21 cellular contexts compared by ENCODE assay signal in the genomic region with DNA sequence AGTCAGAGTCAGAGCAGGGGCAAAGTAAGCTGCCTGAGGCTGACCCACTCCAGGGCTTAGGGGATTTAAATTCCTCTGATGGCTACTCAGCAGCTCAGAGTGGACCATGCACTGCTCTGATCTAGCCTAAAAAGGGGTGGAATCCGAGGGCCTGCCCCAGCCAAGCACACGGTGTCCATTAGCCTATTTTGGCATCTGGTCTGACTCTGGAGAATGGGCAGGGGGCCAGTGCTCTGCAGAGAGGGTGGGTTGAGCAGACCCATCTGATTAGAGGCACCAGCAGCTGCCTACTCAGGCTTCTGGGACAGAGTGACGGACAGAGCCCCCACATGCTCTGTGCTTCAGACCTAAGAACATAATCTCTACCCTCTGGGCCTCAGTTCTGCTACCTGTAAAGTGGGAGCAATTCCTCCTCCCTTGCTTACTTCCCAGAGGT. TPM values are rescaled to one million over a fixed set of nuclear protein-coding genes. Genes with fewer than 3 reads are reported as not detected.
A peak's percentile ranks its signal among the peaks of the same experiment; 100 is the strongest.
DNase-seq lines count a peak whose midpoint lies in the region; ATAC-seq and TF ChIP-seq lines count a peak whose summit lies in the region.
"Had no signal": no experiment of that assay in that cellular context is flagged by ENCODE, and none has a peak within 500 bp of the region (broad histone marks: within the 10 kb centered on the region; RNA-seq: fewer than 3 reads in every experiment).

No MANE protein-coding gene starts in this region.

- no peak for TF ChIP-seq CTCF in natural killer cell (IDR thresholded peaks at IDR 0.05)
- TF ChIP-seq CTCF in neutrophil (IDR thresholded peaks at IDR 0.05) = no peak

- H3K4me3 ChIP-seq in neutrophil (ENCODE audit: low read depth in 1 of 2, low read length in 1 of 2) (no peak overlapping the region), H7 (ENCODE audit: insufficient read depth, low read depth, low read length) (no peak overlapping the region)
- H3K4me3 ChIP-seq: BLaER1 treated with 17β-estradiol and CSF1 and Interleukin-3, amounts not matched to agents 10 nM and 100 nM; colonic mucosa; hepatocyte; uterus had no signal

- CTCF ChIA-PET in activated CD4-positive, alpha-beta memory T cell treated with anti-CD3 and anti-CD28 coated beads for 36 hours (lab: Charles Lee) = interaction anchor here (1.3 kb wide), 1 partner anchor 30 kb away, joined by 4 read pairs; no protein-coding TSS in a partner anchor

- no peaks in the 10 kb centered on the region for H3K36me3 ChIP-seq in neutrophil
- no peaks in the 10 kb centered on the region for H3K36me3 ChIP-seq in H7 (replicated peaks; ENCODE audit: control insufficient read depth, insufficient read depth, low read length)
- H3K36me3 ChIP-seq: BLaER1 treated with 17β-estradiol and CSF1 and Interleukin-3, amounts not matched to agents 10 nM and 100 nM; colonic mucosa; uterus had no signal

- intact Hi-C loops in natural killer cell (cut with micrococcal nuclease) (no loop called here), Right ventricle myocardium superior (cut with DNase I) (no loop called here)
- intact Hi-C loops in activated CD4-positive, alpha-beta memory T cell treated with anti-CD3 and anti-CD28 coated beads for 36 hours (cut with micrococcal nuclease) = no loop called here

- peak; percentile 6 for DNase-seq in natural killer cell treated with Interleukin-12 subunit alpha and Interleukin-12 subunit beta and Interleukin-15 and Interleukin-18, amount 100 ng/mL, for 72 hours (ENCODE audit: low spot score)
- DNase-seq in natural killer cell (no peak), Right ventricle myocardium superior (peak; percentile 68), H7 (no peak), NK-92 (lab: John Stamatoyannopoulos, UW; ENCODE audit: unreplicated experiment) (no peak)
- no peak for DNase-seq in activated CD4-positive, alpha-beta memory T cell treated with anti-CD3 and anti-CD28 coated beads for 36 hours
- DNase-seq: activated CD4-positive, alpha-beta T cell treated with anti-CD3 and anti-CD28 coated beads for 36 hours; activated naive CD8-positive, alpha-beta T cell treated with anti-CD3 and anti-CD28 coated beads, Interleukin-2, amount 10 ng/mL, durations not matched to agents 7 days and 5 days; colonic mucosa; HFFc6; mesendoderm; nephron progenitor cell; RPMI8226; stimulated activated CD4-positive, alpha-beta T cell treated with anti-CD3 and anti-CD28 coated beads, Interleukin-4, amount 100 ng/mL, for 4 hours; SW 1271 had no signal

- H3K9me3 ChIP-seq in neutrophil = no peaks in the 10 kb centered on the region
- H3K9me3 ChIP-seq: BLaER1 treated with 17β-estradiol and CSF1 and Interleukin-3, amounts not matched to agents 10 nM and 100 nM; colonic mucosa; uterus had no signal

- no peaks in the 10 kb centered on the region for H3K4me1 Mint-ChIP-seq in natural killer cell treated with Interleukin-12 subunit alpha and Interleukin-12 subunit beta and Interleukin-15 and Interleukin-18, amount 100 ng/mL, for 72 hours (ENCODE audit: low read depth in 2 of 2)
- no peaks in the 10 kb centered on the region for H3K4me1 Mint-ChIP-seq in natural killer cell
- H3K4me1 Mint-ChIP-seq in activated CD4-positive, alpha-beta memory T cell treated with anti-CD3 and anti-CD28 coated beads for 36 hours (ENCODE audit: low read depth) = no peaks in the 10 kb centered on the region
- H3K4me1 Mint-ChIP-seq: activated CD4-positive, alpha-beta T cell treated with anti-CD3 and anti-CD28 coated beads for 36 hours; activated naive CD8-positive, alpha-beta T cell treated with anti-CD3 and anti-CD28 coated beads, Interleukin-2, amount 10 ng/mL, durations not matched to agents 7 days and 5 days had no signal

- peak; percentile 24 to 28 for ATAC-seq in natural killer cell treated with Interleukin-12 subunit alpha and Interleukin-12 subunit beta and Interleukin-15 and Interleukin-18, amount 100 ng/mL, for 72 hours
- no peak for ATAC-seq in natural killer cell
- ATAC-seq in Right ventricle myocardium superior (ENCODE audit: poor library complexity) = peak; percentile 76
- ATAC-seq in GM18861 (IDR thresholded peaks at IDR 0.05; ENCODE audit: unreplicated experiment) = no peak
- ATAC-seq: activated CD4-positive, alpha-beta T cell treated with anti-CD3 and anti-CD28 coated beads for 36 hours had no signal

- peaks cover 4% of the 10 kb centered on the region for H3K36me3 Mint-ChIP-seq in natural killer cell treated with Interleukin-12 subunit alpha and Interleukin-12 subunit beta and Interleukin-15 and Interleukin-18, amount 100 ng/mL, for 72 hours
- no peaks in the 10 kb centered on the region for H3K36me3 Mint-ChIP-seq in natural killer cell
- H3K36me3 Mint-ChIP-seq in activated CD4-positive, alpha-beta memory T cell treated with anti-CD3 and anti-CD28 coated beads for 36 hours = no peaks in the 10 kb centered on the region
- H3K36me3 Mint-ChIP-seq: activated naive CD8-positive, alpha-beta T cell treated with anti-CD3 and anti-CD28 coated beads, Interleukin-2, amount 10 ng/mL, durations not matched to agents 7 days and 5 days; brain had no signal

- H3K27me3 Mint-ChIP-seq in natural killer cell treated with Interleukin-12 subunit alpha and Interleukin-12 subunit beta and Interleukin-15 and Interleukin-18, amount 100 ng/mL, for 72 hours = peaks cover 11 to 21% of the 10 kb centered on the region in 2 donors
- peaks cover 18 to 33% of the 10 kb centered on the region in 2 donors for H3K27me3 Mint-ChIP-seq in natural killer cell (ENCODE audit: low read depth in 2 of 2)
- peaks cover 6% of the 10 kb centered on the region for H3K27me3 Mint-ChIP-seq in activated CD4-positive, alpha-beta memory T cell treated with anti-CD3 and anti-CD28 coated beads for 36 hours

- H3K27ac Mint-ChIP-seq in natural killer cell treated with Interleukin-12 subunit alpha and Interleukin-12 subunit beta and Interleukin-15 and Interleukin-18, amount 100 ng/mL, for 72 hours = no peak overlapping the region
- no peak overlapping the region for H3K27ac Mint-ChIP-seq in natural killer cell
- no peak overlapping the region for H3K27ac Mint-ChIP-seq in activated CD4-positive, alpha-beta memory T cell treated with anti-CD3 and anti-CD28 coated beads for 36 hours
- H3K27ac Mint-ChIP-seq: activated CD4-positive, alpha-beta T cell treated with anti-CD3 and anti-CD28 coated beads for 36 hours; activated naive CD8-positive, alpha-beta T cell treated with anti-CD3 and anti-CD28 coated beads, Interleukin-2, amount 10 ng/mL, durations not matched to agents 7 days and 5 days; HFFc6 had no signal

- POLR2A ChIA-PET in activated CD4-positive, alpha-beta memory T cell treated with anti-CD3 and anti-CD28 coated beads for 36 hours (lab: Charles Lee) = no interaction called here

- H3K4me1 ChIP-seq in neutrophil (ENCODE audit: control insufficient read depth in 1 of 2, insufficient read depth in 1 of 2, low read depth in 1 of 2, low read length in 1 of 2) = peaks cover 41 to 48% of the 10 kb centered on the region in 2 experiments
- H3K4me1 ChIP-seq: colonic mucosa had no signal

- H3K27me3 ChIP-seq in neutrophil (no peaks in the 10 kb centered on the region), H7 (ENCODE audit: control insufficient read depth, insufficient read depth, low read length) (no peaks in the 10 kb centered on the region)
- H3K27me3 ChIP-seq: BLaER1 treated with 17β-estradiol and CSF1 and Interleukin-3, amounts not matched to agents 10 nM and 100 nM; colonic mucosa; hepatocyte; uterus had no signal

- H3K9me3 Mint-ChIP-seq in natural killer cell treated with Interleukin-12 subunit alpha and Interleukin-12 subunit beta and Interleukin-15 and Interleukin-18, amount 100 ng/mL, for 72 hours = no peaks in the 10 kb centered on the region
- peaks cover 0 to 5% of the 10 kb centered on the region in 2 donors for H3K9me3 Mint-ChIP-seq in natural killer cell
- H3K9me3 Mint-ChIP-seq in activated CD4-positive, alpha-beta memory T cell treated with anti-CD3 and anti-CD28 coated beads for 36 hours = no peaks in the 10 kb centered on the region

- peak overlapping the region; percentile 29 for H3K27ac ChIP-seq in neutrophil
- H3K27ac ChIP-seq: BLaER1 treated with 17β-estradiol and CSF1 and Interleukin-3, amounts not matched to agents 10 nM and 100 nM; colonic mucosa; hepatocyte had no signal

- H3K4me3 Mint-ChIP-seq in natural killer cell treated with Interleukin-12 subunit alpha and Interleukin-12 subunit beta and Interleukin-15 and Interleukin-18, amount 100 ng/mL, for 72 hours = no peak overlapping the region
- H3K4me3 Mint-ChIP-seq in natural killer cell = no peak overlapping the region
- no peak overlapping the region for H3K4me3 Mint-ChIP-seq in activated CD4-positive, alpha-beta memory T cell treated with anti-CD3 and anti-CD28 coated beads for 36 hours
- H3K4me3 Mint-ChIP-seq: activated CD4-positive, alpha-beta T cell treated with anti-CD3 and anti-CD28 coated beads for 36 hours; activated naive CD8-positive, alpha-beta T cell treated with anti-CD3 and anti-CD28 coated beads, Interleukin-2, amount 10 ng/mL, durations not matched to agents 7 days and 5 days; brain; HFFc6 had no signal

RNA-seq across cellular contexts. Expression of a gene that starts 25.9 kb away (rescaled TPM):
- 1 to 10 TPM in 1 of 2 donors, under 1 TPM in 1; 0.81 to 2.4 TPM for total RNA-seq in natural killer cell treated with Interleukin-12 subunit alpha and Interleukin-12 subunit beta and Interleukin-15 and Interleukin-18, amount 100 ng/mL, for 72 hours
- under 1 TPM in 2 of 3 donors, not detected in 1; 0.33 TPM for total RNA-seq in natural killer cell
- 469 TPM for total RNA-seq in Right ventricle myocardium superior
- total RNA-seq in H7 (2014; rRNA removed; shearing (Covaris generic)) = 0.83 and 1.1 TPM in 2 replicates
- total RNA-seq in activated CD4-positive, alpha-beta memory T cell treated with anti-CD3 and anti-CD28 coated beads for 36 hours = not detected

Comparison
In these comparisons a context has a peak if more than half of its experiments do, and no peak if none do; other contexts are left out.
1. ATAC-seq: peak in natural killer cell treated with Interleukin-12 subunit alpha and Interleukin-12 subunit beta and Interleukin-15 and Interleukin-18, amount 100 ng/mL, for 72 hours (2 of 2) and Right ventricle myocardium superior (single experiment); none in natural killer cell (0 of 3) and GM18861 (single experiment).
2. DNase-seq: peak in natural killer cell treated with Interleukin-12 subunit alpha and Interleukin-12 subunit beta and Interleukin-15 and Interleukin-18, amount 100 ng/mL, for 72 hours (single experiment) and Right ventricle myocardium superior (single experiment); none in natural killer cell (single experiment), H7 (single experiment), activated CD4-positive, alpha-beta memory T cell treated with anti-CD3 and anti-CD28 coated beads for 36 hours (single experiment) and NK-92 (single experiment).
3. RNA of a gene that starts 25.9 kb away (total RNA-seq): 469 TPM in Right ventricle myocardium superior (single experiment); 0.81 to 2.4 TPM in natural killer cell treated with Interleukin-12 subunit alpha and Interleukin-12 subunit beta and Interleukin-15 and Interleukin-18, amount 100 ng/mL, for 72 hours, 0.83 to 1.1 TPM in H7, 0.33 TPM in natural killer cell and not detected in activated CD4-positive, alpha-beta memory T cell treated with anti-CD3 and anti-CD28 coated beads for 36 hours; every median in the first group is over 100 times any median in the second.